ENCODE assay signal across 18 cellular contexts in the genomic region with DNA sequence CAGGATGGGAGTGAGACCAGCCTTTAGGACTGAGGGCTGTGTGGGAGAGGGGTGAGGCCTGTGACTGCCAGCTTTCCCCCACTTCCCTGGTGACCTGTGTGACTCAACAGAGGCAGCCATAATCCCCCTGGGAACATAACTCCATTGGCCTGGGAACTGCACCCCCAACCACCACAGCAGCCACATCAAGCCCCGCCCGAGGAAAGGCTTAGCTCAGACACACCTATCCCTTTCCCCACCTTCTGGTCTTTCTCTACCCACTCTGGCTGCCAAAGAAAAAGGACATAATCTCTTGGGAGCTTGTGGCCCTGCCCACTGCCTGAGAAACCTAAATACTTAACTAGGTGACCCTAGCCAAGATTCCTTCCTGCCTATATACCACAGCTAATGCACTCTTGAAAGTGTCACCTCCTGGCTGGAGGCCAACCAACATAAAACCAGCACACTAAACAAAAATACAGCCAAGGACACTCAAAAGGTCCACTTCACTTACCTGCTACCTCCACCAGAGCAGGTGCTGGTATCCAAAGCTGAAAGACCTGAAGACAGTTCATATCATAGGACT.
A peak's percentile ranks its signal among the peaks of the same experiment; 100 is the strongest.
DNase-seq lines count a peak whose midpoint lies in the region; TF ChIP-seq lines count a peak whose summit lies in the region.
"Had no signal": no experiment of that assay in that cellular context is flagged by ENCODE, and none has a peak within 500 bp of the region (broad histone marks: within the 10 kb centered on the region; RNA-seq: fewer than 3 reads in every experiment).

No MANE protein-coding gene starts in this region.

- no peak overlapping the region for H3K4me2 ChIP-seq in MM.1S (ENCODE audit: low read depth, low read length)

- TF ChIP-seq CTCF in MM.1S (IDR thresholded peaks at IDR 0.05; ENCODE audit: low read length) (no peak), retinal pigment epithelial cell (conservative IDR thresholded peaks at IDR 0.05; ENCODE audit: low read depth, low read length) (no peak), testis (IDR thresholded peaks at IDR 0.05) (no peak)

- TF ChIP-seq POLR2A in erythroblast (IDR thresholded peaks at IDR 0.05; ENCODE audit: low read length): no peak
- no peak for TF ChIP-seq POLR2A in testis (IDR thresholded peaks at IDR 0.05)

- H3K79me2 ChIP-seq in MM.1S (ENCODE audit: low read length): no peaks in the 10 kb centered on the region

- H4K20me1 ChIP-seq in MM.1S (ENCODE audit: insufficient read depth, low read length): no peaks in the 10 kb centered on the region

- H3K27me3 ChIP-seq in MM.1S (replicated peaks; ENCODE audit: insufficient read depth, low read length): no peaks in the 10 kb centered on the region
- no peaks in the 10 kb centered on the region for H3K27me3 ChIP-seq in testis

- H3K4me3 ChIP-seq in MM.1S (ENCODE audit: low read length) (no peak overlapping the region), retinal pigment epithelial cell (ENCODE audit: low read length) (no peak overlapping the region), testis (no peak overlapping the region)

- H3K27ac ChIP-seq in MM.1S (ENCODE audit: low read length) (no peak overlapping the region), testis (no peak overlapping the region)

- 0 out of 2 replicates have a peak, but pooled peaks cover 3% of the 10 kb centered on the region for H3K9me3 ChIP-seq in MM.1S (replicated peaks; ENCODE audit: insufficient read depth, low read length)
- no peaks in the 10 kb centered on the region for H3K9me3 ChIP-seq in testis

- DNase-seq in NCI-H2196 (lab: John Stamatoyannopoulos, UW; ENCODE audit: unreplicated experiment): peak; percentile 14
- no peak for DNase-seq in NCI-H2196 treated with DMSO at 0.1 percent for 48 hours (lab: John Stamatoyannopoulos, UW; ENCODE audit: unreplicated experiment)
- peak; percentile 18 for DNase-seq in MM.1S
- DNase-seq in NCI-H510A (lab: John Stamatoyannopoulos, UW): peak; percentile 68
- DNase-seq in retinal pigment epithelial cell (ENCODE audit: low read depth): peak; percentile 77
- no peak for DNase-seq in erythroblast (lab: John Stamatoyannopoulos, UW)
- no peak for DNase-seq in activated naive CD4-positive, alpha-beta T cell treated with anti-CD3 and anti-CD28 coated beads, Interleukin-2, amount 50 U/mL, for 16 hours
- no peak for DNase-seq in testis
- DNase-seq: CD4-positive, alpha-beta memory T cell; DND-41; HFFc6; Karpas-422; NCI-H1048; NCI-H524; NK-92 treated with Interleukin-12 subunit alpha and Interleukin-12 subunit beta, amount 100 ng/mL, for 24 hours; Right ventricle myocardium superior; SW 1271; T-helper 2 cell had no signal

- H3K9me2 ChIP-seq in MM.1S (replicated peaks; ENCODE audit: insufficient read depth, low read length): no peaks in the 10 kb centered on the region

- WGBS in testis, 2 donors: 95 to 100% methylated on average over 2 of the region's 2 CpGs

- H3K9ac ChIP-seq in MM.1S (ENCODE audit: low read length): no peak overlapping the region

- H2AFZ ChIP-seq in MM.1S (ENCODE audit: low read length): no peak overlapping the region

- H3K4me1 ChIP-seq in MM.1S (ENCODE audit: low read length) (no peaks in the 10 kb centered on the region), testis (no peaks in the 10 kb centered on the region)

- H3K36me3 ChIP-seq in MM.1S (replicated peaks; ENCODE audit: insufficient read depth, low read length) (no peaks in the 10 kb centered on the region), testis (ENCODE audit: low read depth, missing control alignments) (no peaks in the 10 kb centered on the region)

- no peaks in the 10 kb centered on the region for H3F3A ChIP-seq in MM.1S (ENCODE audit: insufficient read depth, low read length)

- intact Hi-C loops in testis (cut with DNase I; ENCODE audit: low total_unique reads): no loop called here

Comparison
In these comparisons a context has a peak if more than half of its experiments do, and no peak if none do; other contexts are left out.
1. DNase-seq: peak in NCI-H2196 (single experiment), MM.1S (single experiment), NCI-H510A (single experiment) and retinal pigment epithelial cell (single experiment); none in NCI-H2196 treated with DMSO at 0.1 percent for 48 hours (single experiment), erythroblast (0 of 2), activated naive CD4-positive, alpha-beta T cell treated with anti-CD3 and anti-CD28 coated beads, Interleukin-2, amount 50 U/mL, for 16 hours (single experiment) and testis (single experiment).